1 cellular context compared by ENCODE assay signal in genomic region chr7:668139-668871, GRCh38.
TF ChIP-seq lines count a peak whose summit lies in the region.

No MANE protein-coding gene starts in this region.

TF ChIP-seq in H1, 55 proteins besides CTCF, POLR2A, EP300 and RAD21:
- TF ChIP-seq CBX8 (IDR thresholded peaks at IDR 0.05; ENCODE audit: borderline replicate concordance, low read depth, low read length) = no peak
- no peak for TF ChIP-seq SIRT6 (IDR thresholded peaks at IDR 0.05; ENCODE audit: low read length)
- TF ChIP-seq GTF2F1 (IDR thresholded peaks at IDR 0.05; ENCODE audit: borderline replicate concordance, low read depth, low read length) = no peak
